In genomic region chr3:196317399-196317701, GRCh38 we compare ENCODE assay signal across 9 cellular contexts. TPM values are rescaled to one million over a fixed set of nuclear protein-coding genes. Genes with fewer than 3 reads are reported as not detected.
DNase-seq lines count a peak whose midpoint lies in the region; ATAC-seq and TF ChIP-seq lines count a peak whose summit lies in the region.
"Not testable (repeated sequence)": the region's sequence is repeated elsewhere in the genome, so short reads cannot be mapped to it uniquely, and the experiment has no call there.
"Had no signal": no experiment of that assay in that cellular context is flagged by ENCODE, and none has a peak within 500 bp of the region (broad histone marks: within the 10 kb centered on the region; RNA-seq: fewer than 3 reads in every experiment).

No MANE protein-coding gene starts in this region.

- H3K27me3 Mint-ChIP-seq in activated naive CD4-positive, alpha-beta T cell treated with anti-CD3 and anti-CD28 coated beads for 36 hours (ENCODE audit: low read depth); effector memory CD8-positive, alpha-beta T cell: not testable (repeated sequence)

- not testable (repeated sequence) for BruUV-seq in PC-3 (replicated peaks; lab: Mats Ljungman, UMichigan)

- not testable (repeated sequence) for ATAC-seq in PC-3; effector memory CD8-positive, alpha-beta T cell (replicated peaks)

- POLR2A ChIA-PET in HEK293 (lab: Yijun Ruan, JAX) = interaction anchor here (0.8 to 1.2 kb wide), 4 partner anchors 10 to 115 kb away, joined by 3 to 5 read pairs (median 4); partner anchors contain the start of genes PCYT1A and UBXN7
- POLR2A ChIA-PET in PC-3 (lab: Charles Lee; ENCODE audit: unreplicated experiment) = interaction anchor here (0.8 kb wide), 1 partner anchor 297 kb away, joined by 8 read pairs; no protein-coding TSS in a partner anchor

- peaks cover 13 to 53% (median 33%) of the 10 kb centered on the region in 10 experiments for H3K4me1 ChIP-seq in BLaER1 treated with 17β-estradiol and CSF1 and Interleukin-3, amounts not matched to agents 10 nM and 100 nM
- H3K4me1 ChIP-seq in HEK293 (ENCODE audit: control insufficient read depth, insufficient read depth, low read length); PC-3 (ENCODE audit: insufficient read depth, low read length); neuron (ENCODE audit: insufficient read depth, low read length); stomach smooth muscle (ENCODE audit: control insufficient read depth, insufficient read depth, low read length): not testable (repeated sequence)

- H3K4me3 ChIP-seq in BLaER1 treated with 17β-estradiol and CSF1 and Interleukin-3, amounts not matched to agents 10 nM and 100 nM = peak overlapping the region; percentile 69 to 94 (median 84)
- H3K4me3 ChIP-seq in HEK293 (ENCODE audit: low read depth, low read length) (peak overlapping the region; percentile 96), PC-3 (ENCODE audit: low read length) (peak overlapping the region; percentile 96), iPS-18c (ENCODE audit: insufficient read depth, low read depth, low read length) (peak overlapping the region; percentile 90), neuron (ENCODE audit: low read length) (peak overlapping the region; percentile 95), stomach smooth muscle (ENCODE audit: low read length in 2 of 2) (peak overlapping the region; percentile 77 to 90)

- H3K27ac Mint-ChIP-seq in activated naive CD4-positive, alpha-beta T cell treated with anti-CD3 and anti-CD28 coated beads for 36 hours = peak overlapping the region; percentile 87
- peak overlapping the region; percentile 96 to 98 for H3K27ac Mint-ChIP-seq in effector memory CD8-positive, alpha-beta T cell

- DNase-seq in PC-3; activated naive CD4-positive, alpha-beta T cell treated with anti-CD3 and anti-CD28 coated beads for 36 hours; effector memory CD8-positive, alpha-beta T cell: not testable (repeated sequence)

- intact Hi-C loops in PC-3 (cut with micrococcal nuclease) = not testable (repeated sequence)
- intact Hi-C loops in activated naive CD4-positive, alpha-beta T cell treated with anti-CD3 and anti-CD28 coated beads for 36 hours (cut with micrococcal nuclease) = loop anchor here (5.0 kb wide), 1 partner anchor 315 kb away; no protein-coding TSS in a partner anchor

- peak overlapping the region; percentile 94 for H3K4me3 Mint-ChIP-seq in activated naive CD4-positive, alpha-beta T cell treated with anti-CD3 and anti-CD28 coated beads for 36 hours
- H3K4me3 Mint-ChIP-seq in effector memory CD8-positive, alpha-beta T cell = peak overlapping the region; percentile 95 to 96

- peaks cover 0 to 12% (median 0%) of the 10 kb centered on the region in 11 experiments; a peak in 3 of 22 replicates for H3K36me3 ChIP-seq in BLaER1 treated with 17β-estradiol and CSF1 and Interleukin-3, amounts not matched to agents 10 nM and 100 nM
- not testable (repeated sequence) for H3K36me3 ChIP-seq in HEK293 (ENCODE audit: control insufficient read depth in 2 of 2, insufficient read depth in 1 of 2, low read length in 2 of 2); PC-3 (ENCODE audit: low read depth, low read length); neuron (ENCODE audit: insufficient read depth, low read length); stomach smooth muscle (ENCODE audit: control insufficient read depth in 2 of 2, insufficient read depth in 2 of 2, low read length in 2 of 2)

- peak overlapping the region; percentile 50 to 92 (median 89); a peak in 21 of 22 replicates for H3K27ac ChIP-seq in BLaER1 treated with 17β-estradiol and CSF1 and Interleukin-3, amounts not matched to agents 10 nM and 100 nM
- H3K27ac ChIP-seq in HEK293 (ENCODE audit: extremely low read depth, low read depth, low read length) (peak overlapping the region; percentile 80), PC-3 (ENCODE audit: low read length) (peak overlapping the region; percentile 77), stomach smooth muscle (ENCODE audit: low read length) (peak overlapping the region; percentile 78)

- not testable (repeated sequence) for H3K9me2 ChIP-seq in PC-3 (replicated peaks; ENCODE audit: low read length)

- H3K4me1 Mint-ChIP-seq in activated naive CD4-positive, alpha-beta T cell treated with anti-CD3 and anti-CD28 coated beads for 36 hours (ENCODE audit: low read depth) = peaks cover 20% of the 10 kb centered on the region
- H3K4me1 Mint-ChIP-seq in effector memory CD8-positive, alpha-beta T cell (ENCODE audit: low read depth in 2 of 2) = peaks cover 11 to 15% of the 10 kb centered on the region in 2 donors

- H4K20me1 ChIP-seq in BLaER1 treated with 17β-estradiol and CSF1 and Interleukin-3, amounts not matched to agents 10 nM and 100 nM; PC-3 (ENCODE audit: low read length): not testable (repeated sequence)

- H3K9me3 ChIP-seq in BLaER1 treated with 17β-estradiol and CSF1 and Interleukin-3, amounts not matched to agents 10 nM and 100 nM (replicated peaks in 1 of 11); HEK293 (ENCODE audit: control insufficient read depth, insufficient read depth, low read depth, low read length); PC-3 (ENCODE audit: low read length); iPS-18c (ENCODE audit: control insufficient read depth, insufficient read depth, low read length); neuron (ENCODE audit: low read length); stomach smooth muscle (ENCODE audit: control insufficient read depth in 2 of 2, low read length in 2 of 2): not testable (repeated sequence)

- peaks cover 15% of the 10 kb centered on the region for H3K79me2 ChIP-seq in PC-3 (ENCODE audit: low read length)

- H2AFZ ChIP-seq in PC-3 (ENCODE audit: low read length) (peak overlapping the region; percentile 98), neuron (ENCODE audit: low read depth, low read length) (peak overlapping the region; percentile 66)

- not testable (repeated sequence) for TF ChIP-seq CTCF in HEK293 (tag by site-specific recombination; IDR thresholded peaks at IDR 0.05); PC-3 (conservative IDR thresholded peaks at IDR 0.05; ENCODE audit: low read depth, low read length)

- H3K9me3 Mint-ChIP-seq in activated naive CD4-positive, alpha-beta T cell treated with anti-CD3 and anti-CD28 coated beads for 36 hours; effector memory CD8-positive, alpha-beta T cell: not testable (repeated sequence)

- peak overlapping the region; percentile 69 to 92 (median 84) for H3K4me2 ChIP-seq in BLaER1 treated with 17β-estradiol and CSF1 and Interleukin-3, amounts not matched to agents 10 nM and 100 nM
- H3K4me2 ChIP-seq in PC-3 (ENCODE audit: low read length) = peak overlapping the region; percentile 91

- H3K9ac ChIP-seq in BLaER1 treated with 17β-estradiol and CSF1 and Interleukin-3, amounts not matched to agents 10 nM and 100 nM = peak overlapping the region; percentile 80 to 94 (median 90)
- H3K9ac ChIP-seq in PC-3 (ENCODE audit: low read length) = peak overlapping the region; percentile 92
- H3K9ac ChIP-seq in stomach smooth muscle (ENCODE audit: low read length in 2 of 2) = peak overlapping the region; percentile 82 to 83

- not testable (repeated sequence) for H3K36me3 Mint-ChIP-seq in activated naive CD4-positive, alpha-beta T cell treated with anti-CD3 and anti-CD28 coated beads for 36 hours (ENCODE audit: low read depth)
- peaks cover 29% of the 10 kb centered on the region for H3K36me3 Mint-ChIP-seq in effector memory CD8-positive, alpha-beta T cell (ENCODE audit: insufficient read depth)

- CTCF ChIA-PET in HEK293 (lab: Yijun Ruan, JAX) (interaction anchor here (0.6 to 0.7 kb wide), 2 partner anchors 10 to 51 kb away, joined by 3 to 4 read pairs; no protein-coding TSS in a partner anchor), PC-3 (lab: Charles Lee) (interaction anchor here (0.6 kb wide), 1 partner anchor 1213 kb away, joined by 3 read pairs; no protein-coding TSS in a partner anchor)
- CTCF ChIA-PET in activated naive CD4-positive, alpha-beta T cell treated with anti-CD3 and anti-CD28 coated beads for 36 hours (lab: Charles Lee) = interaction anchor here (0.6 to 1.3 kb wide), 11 partner anchors 12 to 418 kb away, joined by 3 to 9 read pairs (median 3); no protein-coding TSS in a partner anchor

- H3K27me3 ChIP-seq in BLaER1 treated with 17β-estradiol and CSF1 and Interleukin-3, amounts not matched to agents 10 nM and 100 nM; PC-3 (ENCODE audit: low read length); neuron (ENCODE audit: insufficient read depth, low read length); stomach smooth muscle (ENCODE audit: control insufficient read depth in 1 of 2, insufficient read depth in 2 of 2, low read length in 2 of 2): not testable (repeated sequence)

- H3F3A ChIP-seq in PC-3 (ENCODE audit: low read length, unreplicated experiment) = not testable (repeated sequence)

RNA-seq across cellular contexts. Expression of gene DYNLT2B, which starts 0.7 kb away (rescaled TPM):
- 19.8 and 22.8 TPM in 2 replicates for total RNA-seq in PC-3 (2014; rRNA removed)
- total RNA-seq in activated naive CD4-positive, alpha-beta T cell treated with anti-CD3 and anti-CD28 coated beads for 36 hours = 10 to 100 TPM; 13.3 TPM

RNA-seq across cellular contexts. Expression of gene TM4SF19, which starts 20.8 kb away (rescaled TPM):
- 1.1 and 5.2 TPM in 2 replicates for total RNA-seq in PC-3 (2014; rRNA removed)
- not detected for total RNA-seq in activated naive CD4-positive, alpha-beta T cell treated with anti-CD3 and anti-CD28 coated beads for 36 hours
- total RNA-seq: T-helper 2 cell treated with Interferon-gamma antibody and Interleukin-4, amounts not matched to agents 100 ng/mL and 5 ng/mL, for 36 hours had no signal

RNA-seq across cellular contexts. Expression of gene PCYT1A, which starts 29.8 kb away (rescaled TPM):
- total RNA-seq in PC-3 (2014; rRNA removed) = 46.9 and 63.8 TPM in 2 replicates
- 10 to 100 TPM; 27.4 to 28.4 TPM for total RNA-seq in activated naive CD4-positive, alpha-beta T cell treated with anti-CD3 and anti-CD28 coated beads for 36 hours
